In genomic region chr11:72752088-72752914, GRCh38 we compare ENCODE assay signal across 2 cellular contexts.
TF ChIP-seq lines count a peak whose summit lies in the region.

Gene ARAP1, minus strand, starts transcription at chr11:72752408. Its CDS starts 25,280 bp downstream, at chr11:72727128.

TF ChIP-seq in Ishikawa, 13 proteins besides CTCF, POLR2A, EP300 and RAD21 (continued from another document):
- TF ChIP-seq REST (IDR thresholded peaks at IDR 0.05; ENCODE audit: low read depth), result no peak
- no peak for TF ChIP-seq FOXM1 (IDR thresholded peaks at IDR 0.05; ENCODE audit: borderline replicate concordance, low read depth)
- peak; percentile 50; the same call in 1 of the 2 replicates for TF ChIP-seq TCF12 (IDR thresholded peaks at IDR 0.05; ENCODE audit: low read depth)
- peak; percentile 49 for TF ChIP-seq MAX (IDR thresholded peaks at IDR 0.05)
- no peak for TF ChIP-seq CREB1 (IDR thresholded peaks at IDR 0.05; ENCODE audit: low read depth)

TF ChIP-seq in SK-N-SH treated with all-trans-retinoic acid at 6 μM for 48 hours, 23 proteins besides CTCF, POLR2A, EP300 and RAD21 (continued from another document):
- peak; percentile 78 for TF ChIP-seq PATZ1 (CRISPR knock-in tag; IDR thresholded peaks at IDR 0.05; ENCODE audit: borderline replicate concordance)
